ENCODE assay signal across 9 cellular contexts in the genomic region with DNA sequence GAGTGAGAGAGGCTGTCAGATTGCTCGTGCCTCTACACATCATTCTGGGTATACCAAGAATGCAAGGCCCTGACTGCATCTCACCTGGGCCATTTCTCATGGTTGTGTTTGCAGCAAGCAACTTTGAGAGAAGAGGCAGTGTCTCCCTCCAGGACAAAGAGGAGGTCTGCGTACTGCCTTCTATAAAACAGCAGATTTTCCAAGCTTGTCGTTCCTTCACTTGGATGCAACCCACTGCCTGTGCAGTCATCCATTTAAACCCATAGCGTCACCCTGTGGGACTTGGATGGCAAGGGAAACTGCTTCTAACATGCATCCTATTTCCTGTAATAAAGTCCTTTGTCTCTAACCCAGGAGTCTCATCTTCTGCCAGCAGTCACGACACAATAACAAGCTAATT. TPM values are rescaled to one million over a fixed set of nuclear protein-coding genes. Genes with fewer than 3 reads are reported as not detected.
DNase-seq lines count a peak whose midpoint lies in the region; ATAC-seq and TF ChIP-seq lines count a peak whose summit lies in the region.
"Had no signal": no experiment of that assay in that cellular context is flagged by ENCODE, and none has a peak within 500 bp of the region (broad histone marks: within the 10 kb centered on the region; RNA-seq: fewer than 3 reads in every experiment).

No MANE protein-coding gene starts in this region.

- no peaks in the 10 kb centered on the region for H3K9me3 Mint-ChIP-seq in CD8-positive, alpha-beta memory T cell
- no peaks in the 10 kb centered on the region for H3K9me3 Mint-ChIP-seq in naive thymus-derived CD8-positive, alpha-beta T cell

- no peak for TF ChIP-seq POLR2A in transverse colon (IDR thresholded peaks at IDR 0.05)

- H3K4me1 Mint-ChIP-seq in CD8-positive, alpha-beta memory T cell: peaks cover 14 to 26% (median 21%) of the 10 kb centered on the region in 3 donors
- peaks cover 9 to 23% (median 18%) of the 10 kb centered on the region in 4 donors for H3K4me1 Mint-ChIP-seq in naive thymus-derived CD8-positive, alpha-beta T cell

- no peak for ATAC-seq in naive thymus-derived CD8-positive, alpha-beta T cell

- H3K36me3 ChIP-seq in CD8-positive, alpha-beta memory T cell (ENCODE audit: insufficient read depth, low read length): no peaks in the 10 kb centered on the region
- H3K36me3 ChIP-seq in transverse colon: no peaks in the 10 kb centered on the region
- H3K36me3 ChIP-seq: gastroesophageal sphincter had no signal

- no peak for DNase-seq in CD8-positive, alpha-beta memory T cell
- DNase-seq in LNCaP clone FGC (ENCODE audit: low read depth): no peak
- no peak for DNase-seq in naive thymus-derived CD8-positive, alpha-beta T cell
- no peak for DNase-seq in transverse colon
- no peak for DNase-seq in iPS-NIHi7 (ENCODE audit: extremely low spot score)
- no peak for DNase-seq in stimulated activated CD4-positive, alpha-beta T cell treated with anti-CD3 and anti-CD28 coated beads, Interleukin-2, amount 100 ng/mL, for 24 hours
- no peak for DNase-seq in activated CD8-positive, alpha-beta memory T cell treated with anti-CD3 and anti-CD28 coated beads for 24 hours

- WGBS in transverse colon (ENCODE audit: low coverage in 1 of 2), 2 donors: 44 to 63% methylated on average over 2 to 5 of the region's 5 CpGs

- intact Hi-C loops in transverse colon (cut with DNase I; ENCODE audit: low total_unique reads): loop anchor here (5.0 kb wide), 1 partner anchor 167 kb away; no protein-coding TSS in a partner anchor

- H3K27ac ChIP-seq in CD8-positive, alpha-beta memory T cell (ENCODE audit: low read depth, low read length): no peak overlapping the region
- peak overlapping the region; percentile 97 for H3K27ac ChIP-seq in cingulate gyrus (ENCODE audit: low read depth, low read length)
- peak overlapping the region in 2 of 4 donors; percentile 97 to 99 for H3K27ac ChIP-seq in transverse colon

- no peak overlapping the region for H3K4me3 ChIP-seq in CD8-positive, alpha-beta memory T cell (ENCODE audit: low read length)
- H3K4me3 ChIP-seq in LNCaP clone FGC (ENCODE audit: low read depth, low read length): peak overlapping the region; percentile 95; the same call in 1 of the 2 replicates
- no peak overlapping the region for H3K4me3 ChIP-seq in transverse colon

- H3K36me3 Mint-ChIP-seq in CD8-positive, alpha-beta memory T cell: peaks cover 0 to 10% (median 0%) of the 10 kb centered on the region in 3 donors
- no peaks in the 10 kb centered on the region for H3K36me3 Mint-ChIP-seq in naive thymus-derived CD8-positive, alpha-beta T cell

- CTCF ChIA-PET in CD8-positive, alpha-beta memory T cell (lab: Charles Lee): interaction anchor here (1.0 to 1.6 kb wide), 3 partner anchors 58 to 443 kb away, joined by 3 read pairs; a partner anchor contains a TSS

- POLR2A ChIA-PET in CD8-positive, alpha-beta memory T cell (lab: Charles Lee): interaction anchor here (2.7 kb wide), 1 partner anchor 57 kb away, joined by 21 read pairs; a partner anchor contains a TSS
- POLR2A ChIA-PET in naive thymus-derived CD8-positive, alpha-beta T cell (lab: Charles Lee): interaction anchor here (2.4 kb wide), 1 partner anchor 222 kb away, joined by 11 read pairs; a partner anchor contains a TSS

- in situ Hi-C loops in transverse colon (cut with MboI; ENCODE audit: low pct_ligation_motif_present in 1 of 4, low pct_unique_long_range_greater_than_20kb in 1 of 4, low sequenced_read_pairs in 3 of 4): loop anchor here in 2 of 4 donors (10.0 to 25.0 kb wide), 4 partner anchors 175 to 432 kb away; a partner anchor contains a TSS

- TF ChIP-seq CTCF in LNCaP clone FGC (IDR thresholded peaks at IDR 0.05; ENCODE audit: control insufficient read depth, extremely low read depth, insufficient read depth) (no peak), transverse colon (IDR thresholded peaks at IDR 0.05) (no peak)

- no peaks in the 10 kb centered on the region for H3K9me3 ChIP-seq in CD8-positive, alpha-beta memory T cell (ENCODE audit: low read length)
- H3K9me3 ChIP-seq in transverse colon: no peaks in the 10 kb centered on the region
- H3K9me3 ChIP-seq: gastroesophageal sphincter had no signal

- no peaks in the 10 kb centered on the region for H3K27me3 ChIP-seq in CD8-positive, alpha-beta memory T cell (ENCODE audit: insufficient read depth, low read length, poor library complexity, severe bottlenecking)
- no peaks in the 10 kb centered on the region for H3K27me3 ChIP-seq in transverse colon
- H3K27me3 ChIP-seq: gastroesophageal sphincter had no signal

- peak overlapping the region in 6 of 8 donors; percentile 64 to 97 (median 95) for H3K27ac Mint-ChIP-seq in CD8-positive, alpha-beta memory T cell
- peak overlapping the region in 2 of 10 donors; percentile 88 to 92 for H3K27ac Mint-ChIP-seq in naive thymus-derived CD8-positive, alpha-beta T cell

- no peak for TF ChIP-seq EP300 in transverse colon (IDR thresholded peaks at IDR 0.05; ENCODE audit: low read depth)

- H3K4me1 ChIP-seq in CD8-positive, alpha-beta memory T cell (ENCODE audit: insufficient read depth, low read length): peaks cover 16% of the 10 kb centered on the region
- H3K4me1 ChIP-seq in transverse colon: peaks cover 11 to 40% (median 28%) of the 10 kb centered on the region in 4 donors

- H3K4me3 Mint-ChIP-seq in CD8-positive, alpha-beta memory T cell: peak overlapping the region; percentile 19 to 100 (median 93)
- peak overlapping the region in 7 of 10 donors; percentile 43 to 100 (median 90) for H3K4me3 Mint-ChIP-seq in naive thymus-derived CD8-positive, alpha-beta T cell

- H3K27me3 Mint-ChIP-seq in CD8-positive, alpha-beta memory T cell: peaks cover 0 to 3% of the 10 kb centered on the region in 2 donors
- no peaks in the 10 kb centered on the region for H3K27me3 Mint-ChIP-seq in naive thymus-derived CD8-positive, alpha-beta T cell

RNA-seq across cellular contexts. Expression of a gene that starts 1.3 kb away (rescaled TPM):
- 10 to 100 TPM; 19.0 to 21.6 TPM for total RNA-seq in CD8-positive, alpha-beta memory T cell
- polyA plus RNA-seq in CD8-positive, alpha-beta memory T cell: 1.7 TPM
- 10 to 100 TPM; 11.4 to 13.9 TPM for total RNA-seq in naive thymus-derived CD8-positive, alpha-beta T cell
- polyA plus RNA-seq in naive thymus-derived CD8-positive, alpha-beta T cell: under 1 TPM; 0.25 to 0.50 (median 0.40) TPM
- 10 to 100 TPM; 12.0 to 77.4 (median 24.9) TPM for total RNA-seq in transverse colon

RNA-seq across cellular contexts. Expression of a gene that starts 1.4 kb away (rescaled TPM):
- 10 to 100 TPM; 16.8 to 20.1 TPM for total RNA-seq in CD8-positive, alpha-beta memory T cell
- polyA plus RNA-seq in CD8-positive, alpha-beta memory T cell: 5.4 TPM
- total RNA-seq in naive thymus-derived CD8-positive, alpha-beta T cell: 10 to 100 TPM; 17.9 to 19.6 TPM
- polyA plus RNA-seq in naive thymus-derived CD8-positive, alpha-beta T cell: 10 to 100 TPM in 1 of 3 donors, 1 to 10 TPM in 2; 8.0 to 10.0 (median 9.9) TPM
- total RNA-seq in transverse colon: 10 to 100 TPM in 3 of 4 donors, 1 to 10 TPM in 1; 1.5 to 40.7 (median 19.7) TPM

RNA-seq across cellular contexts. Expression of a gene that starts 48.4 kb away (rescaled TPM):
- not detected for total RNA-seq in CD8-positive, alpha-beta memory T cell
- polyA plus RNA-seq in CD8-positive, alpha-beta memory T cell: not detected
- total RNA-seq in naive thymus-derived CD8-positive, alpha-beta T cell: not detected
- polyA plus RNA-seq in naive thymus-derived CD8-positive, alpha-beta T cell: not detected
- 1 to 10 TPM in 1 of 4 donors, under 1 TPM in 1, not detected in 2; 0.64 to 1.4 TPM for total RNA-seq in transverse colon

RNA-seq across cellular contexts. Expression of a gene that starts 57.5 kb away (rescaled TPM):
- total RNA-seq in CD8-positive, alpha-beta memory T cell: 10 to 100 TPM; 20.9 to 22.2 TPM
- 3.2 TPM for polyA plus RNA-seq in CD8-positive, alpha-beta memory T cell
- total RNA-seq in naive thymus-derived CD8-positive, alpha-beta T cell: 1 to 10 TPM; 7.8 to 8.0 TPM
- polyA plus RNA-seq in naive thymus-derived CD8-positive, alpha-beta T cell: 1 to 10 TPM; 1.8 to 3.0 (median 2.1) TPM
- 1 to 10 TPM; 4.9 to 9.2 (median 6.2) TPM for total RNA-seq in transverse colon

RNA-seq across cellular contexts. Expression of a gene that starts 57.8 kb away (rescaled TPM):
- total RNA-seq in CD8-positive, alpha-beta memory T cell: 1 to 10 TPM in 1 of 2 experiments, under 1 TPM in 1; 0.83 to 1.0 TPM
- 0.08 TPM for polyA plus RNA-seq in CD8-positive, alpha-beta memory T cell
- total RNA-seq in naive thymus-derived CD8-positive, alpha-beta T cell: under 1 TPM in 1 of 2 experiments, not detected in 1; 0.44 TPM
- polyA plus RNA-seq in naive thymus-derived CD8-positive, alpha-beta T cell: under 1 TPM in 1 of 3 donors, not detected in 2; 0.07 TPM
- total RNA-seq in transverse colon: under 1 TPM in 2 of 4 donors, not detected in 2; 0.16 to 0.41 TPM
